In the genomic region with DNA sequence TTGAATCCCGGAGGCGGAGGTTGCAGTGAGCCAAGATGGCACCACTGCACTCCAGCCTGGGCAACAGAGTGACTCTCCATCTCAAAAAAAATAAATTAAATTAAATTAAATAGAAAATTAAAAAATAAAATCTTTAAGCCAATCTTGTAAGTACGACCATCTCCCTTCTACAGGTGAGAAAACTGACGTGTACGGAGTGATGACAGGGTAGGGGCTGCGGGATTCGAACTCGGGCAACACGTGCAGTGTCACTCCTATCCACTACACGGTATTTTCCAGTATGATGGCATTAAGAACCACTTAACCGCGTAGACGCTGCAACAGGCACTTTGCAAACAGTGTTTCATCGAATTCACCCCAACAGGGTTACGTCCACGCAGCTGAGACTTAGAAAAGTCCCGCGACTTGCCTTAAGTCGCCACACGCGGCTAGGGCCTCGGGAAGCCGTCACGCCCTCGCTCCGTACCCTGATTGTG, we compare ENCODE assay signal across 8 cellular contexts. TPM values are rescaled to one million over a fixed set of nuclear protein-coding genes. Genes with fewer than 3 reads are reported as not detected.
DNase-seq lines count a peak whose midpoint lies in the region; ATAC-seq and TF ChIP-seq lines count a peak whose summit lies in the region.

No MANE protein-coding gene starts in this region.

- H3K4me2 ChIP-seq in GM23248 (ENCODE audit: unreplicated experiment), result peak overlapping the region; percentile 83
- peak overlapping the region; percentile 78 for H3K4me2 ChIP-seq in mammary epithelial cell (ENCODE audit: insufficient read depth, low read depth, low read length)

- TF ChIP-seq CTCF in Peyer's patch (IDR thresholded peaks at IDR 0.05) (no peak), mammary epithelial cell (conservative IDR thresholded peaks at IDR 0.05 in 1 of 2, IDR thresholded peaks at IDR 0.05 in 1 of 2; ENCODE audit: extremely low read depth in 1 of 2, insufficient read depth in 1 of 2, low read depth in 1 of 2, low read length in 2 of 2) (no peak), lower lobe of right lung (IDR thresholded peaks at IDR 0.05) (no peak), thyroid gland (IDR thresholded peaks at IDR 0.05) (no peak)

- H3K27me3 ChIP-seq in GM23248 (replicated peaks; ENCODE audit: insufficient read depth) (no peaks in the 10 kb centered on the region), Peyer's patch (no peaks in the 10 kb centered on the region), mammary epithelial cell (ENCODE audit: insufficient read depth, low read length) (no peaks in the 10 kb centered on the region), lower lobe of right lung (ENCODE audit: low read depth) (no peaks in the 10 kb centered on the region), thyroid gland (no peaks in the 10 kb centered on the region)

- H3K36me3 ChIP-seq in GM23248 (ENCODE audit: low read depth) (no peaks in the 10 kb centered on the region), Peyer's patch (no peaks in the 10 kb centered on the region), mammary epithelial cell (ENCODE audit: insufficient read depth, low read length) (no peaks in the 10 kb centered on the region), lower lobe of right lung (no peaks in the 10 kb centered on the region), thyroid gland (no peaks in the 10 kb centered on the region)

- H3K9me3 ChIP-seq in GM23248 (ENCODE audit: low read depth) (no peaks in the 10 kb centered on the region), Peyer's patch (no peaks in the 10 kb centered on the region), mammary epithelial cell (replicated peaks; ENCODE audit: insufficient read depth, low read length) (no peaks in the 10 kb centered on the region), lower lobe of right lung (no peaks in the 10 kb centered on the region), thyroid gland (no peaks in the 10 kb centered on the region)

- peak overlapping the region; percentile 94 for H3K9ac ChIP-seq in GM23248
- H3K9ac ChIP-seq in mammary epithelial cell (ENCODE audit: insufficient read depth, low read length), result peak overlapping the region; percentile 94

- WGBS in GM23248 (ENCODE audit: low coverage in 1 of 2, low lambda C conversion rate in 2 of 2, missing lambda C conversion rate in 2 of 2), 2 experiments, result 10 to 11% methylated on average over 25 to 26 of the region's 26 CpGs
- 17% methylated on average over 17 of the region's 26 CpGs for WGBS in mammary epithelial cell (ENCODE audit: low coverage, missing lambda C conversion rate)
- 15 to 19% methylated on average over 19 to 25 of the region's 26 CpGs for WGBS in thyroid gland, 2 donors

- DNase-seq in GM23248, result peak; percentile 72
- DNase-seq in Peyer's patch, result no peak
- peak; percentile 35 for DNase-seq in mammary epithelial cell
- no peak for DNase-seq in lower lobe of right lung
- peak in 1 of 2 donors; percentile 11 for DNase-seq in thyroid gland
- DNase-seq in occipital lobe (lab: John Stamatoyannopoulos, UW), result no peak

- intact Hi-C loops in mammary epithelial cell (cut with micrococcal nuclease) (no loop called here), lower lobe of right lung (cut with DNase I) (no loop called here), thyroid gland (cut with DNase I) (no loop called here)

- in situ Hi-C loops in GM23248 (cut with MboI) (no loop called here), mammary epithelial cell (cut with MboI; ENCODE audit: low sequenced_read_pairs in 2 of 2) (no loop called here)

- dilution Hi-C loops in mammary epithelial cell (cut with HindIII; ENCODE audit: low sequenced_read_pairs), result no loop called here

- H3K79me2 ChIP-seq in GM23248 (ENCODE audit: insufficient read depth) (peaks cover 27% of the 10 kb centered on the region), mammary epithelial cell (ENCODE audit: insufficient read depth, low read length) (peaks cover 37% of the 10 kb centered on the region)

- H3K4me3 ChIP-seq in GM23248, result peak overlapping the region; percentile 98
- peak overlapping the region; percentile 83 to 98 (median 92) for H3K4me3 ChIP-seq in Peyer's patch
- peak overlapping the region; percentile 64 to 87 (median 85) for H3K4me3 ChIP-seq in mammary epithelial cell (replicated peaks in 1 of 3; ENCODE audit: insufficient read depth in 1 of 3, low read depth in 2 of 3, low read length in 3 of 3)
- H3K4me3 ChIP-seq in lower lobe of right lung, result peak overlapping the region; percentile 80
- H3K4me3 ChIP-seq in thyroid gland (replicated peaks in 1 of 3), result peak overlapping the region; percentile 85 to 90 (median 88)

- peak; percentile 46 to 49 for ATAC-seq in lower lobe of right lung
- no peak for ATAC-seq in HG02610 (IDR thresholded peaks at IDR 0.05; ENCODE audit: unreplicated experiment)
- no peak for ATAC-seq in GM19467 (IDR thresholded peaks at IDR 0.05; ENCODE audit: unreplicated experiment)

- H3F3A ChIP-seq in GM23248 (ENCODE audit: insufficient read depth), result no peaks in the 10 kb centered on the region

- H3K4me1 ChIP-seq in GM23248 (ENCODE audit: insufficient read depth) (no peaks in the 10 kb centered on the region), Peyer's patch (no peaks in the 10 kb centered on the region), mammary epithelial cell (ENCODE audit: insufficient read depth, low read length) (no peaks in the 10 kb centered on the region), lower lobe of right lung (peaks cover 6% of the 10 kb centered on the region), thyroid gland (peaks cover 14 to 16% of the 10 kb centered on the region in 2 donors)

- no peak for TF ChIP-seq POLR2A in Peyer's patch (IDR thresholded peaks at IDR 0.05)
- no peak for TF ChIP-seq POLR2A in thyroid gland (IDR thresholded peaks at IDR 0.05)

- H4K20me1 ChIP-seq in GM23248 (ENCODE audit: insufficient read depth), result no peaks in the 10 kb centered on the region
- H4K20me1 ChIP-seq in mammary epithelial cell (ENCODE audit: insufficient read depth, low read length), result no peaks in the 10 kb centered on the region

- no peaks in the 10 kb centered on the region for H3K9me2 ChIP-seq in GM23248 (ENCODE audit: insufficient read depth)

- H2AFZ ChIP-seq in GM23248, result peak overlapping the region; percentile 91
- peak overlapping the region; percentile 81 for H2AFZ ChIP-seq in mammary epithelial cell (ENCODE audit: low read depth, low read length)

- CTCF ChIA-PET in mammary epithelial cell (lab: Charles Lee; ENCODE audit: low non-redundant PET), result interaction anchor here (1.4 to 1.6 kb wide), 2 partner anchors 14 to 127 kb away, joined by 4 to 6 read pairs; partner anchors contain the start of gene ZNRF1

- H3K27ac ChIP-seq in GM23248 (no peak overlapping the region), Peyer's patch (peak overlapping the region; percentile 74 to 83 (median 78)), mammary epithelial cell (ENCODE audit: insufficient read depth, low read depth, low read length) (peak overlapping the region; percentile 84), lower lobe of right lung (peak overlapping the region; percentile 82), thyroid gland (peak overlapping the region; percentile 20 to 80 (median 67))

- BruUV-seq in mammary epithelial cell (replicated peaks; lab: Mats Ljungman, UMichigan), result no TSS peak

RNA-seq across cellular contexts. Expression of gene WDR59, which starts 0.7 kb away (rescaled TPM):
- 7.5 and 8.3 TPM in 2 replicates for total RNA-seq in GM23248 (2014; rRNA removed; shearing (Covaris generic))
- polyA plus RNA-seq in GM23248 (2016; fragmentation: Nextera tagmentation; extraction: Ambion mirVana), result 11.4 and 15.2 TPM in 2 replicates
- total RNA-seq in Peyer's patch, result 100 to 1,000 TPM in 2 of 4 donors, 10 to 100 TPM in 2; 32.9 to 127 (median 102) TPM
- 10 to 100 TPM; 26.5 to 64.8 TPM for total RNA-seq in mammary epithelial cell
- polyA plus RNA-seq in mammary epithelial cell, result 41.8 TPM
- 90.8 TPM for polyA minus RNA-seq in mammary epithelial cell
- total RNA-seq in lower lobe of right lung, result 49.5 TPM
- 10 to 100 TPM; 40.2 to 55.8 (median 46.9) TPM for total RNA-seq in thyroid gland
- 18.7 TPM for total RNA-seq in occipital lobe

RNA-seq across cellular contexts. Expression of gene ZNRF1, which starts 14.6 kb away (rescaled TPM):
- 10.4 and 17.2 TPM in 2 replicates for total RNA-seq in GM23248 (2014; rRNA removed; shearing (Covaris generic))
- polyA plus RNA-seq in GM23248 (2016; fragmentation: Nextera tagmentation; extraction: Ambion mirVana), result 7.1 and 7.6 TPM in 2 replicates
- 10 to 100 TPM; 10.7 to 32.7 (median 16.4) TPM for total RNA-seq in Peyer's patch
- total RNA-seq in mammary epithelial cell, result 10 to 100 TPM; 12.8 to 32.0 TPM
- polyA plus RNA-seq in mammary epithelial cell, result 17.6 TPM
- polyA minus RNA-seq in mammary epithelial cell, result 60.2 TPM
- 23.5 TPM for total RNA-seq in lower lobe of right lung
- total RNA-seq in thyroid gland, result 10 to 100 TPM; 47.4 to 94.5 (median 57.4) TPM
- total RNA-seq in occipital lobe, result 19.5 TPM

Comparison
In these comparisons a context has a peak if more than half of its experiments do, and no peak if none do; other contexts are left out.
1. DNase-seq: peak in GM23248 (single experiment) and mammary epithelial cell (single experiment); none in Peyer's patch (0 of 3), lower lobe of right lung (single experiment) and occipital lobe (single experiment).
2. ATAC-seq: peak in lower lobe of right lung (2 of 2); none in HG02610 (single experiment) and GM19467 (single experiment).
3. Peak in every context shown above with its lines, with median percentiles within 50 percentile points of each other: H3K4me3 ChIP-seq.